Comparison of ENCODE assay signal across 15 cellular contexts in genomic region chr5:8349855-8350254, GRCh38.
DNase-seq lines count a peak whose midpoint lies in the region; ATAC-seq and TF ChIP-seq lines count a peak whose summit lies in the region.
"Had no signal": no experiment of that assay in that cellular context is flagged by ENCODE, and none has a peak within 500 bp of the region (broad histone marks: within the 10 kb centered on the region; RNA-seq: fewer than 3 reads in every experiment).

No MANE protein-coding gene starts in this region.

- ATAC-seq in GM18868 (IDR thresholded peaks at IDR 0.05; ENCODE audit: unreplicated experiment) (peak; percentile 97), GM21526 (IDR thresholded peaks at IDR 0.05; ENCODE audit: low FRiP score, unreplicated experiment) (peak; percentile 81), HG03095 (IDR thresholded peaks at IDR 0.05; ENCODE audit: unreplicated experiment) (peak; percentile 88)
- ATAC-seq: CD8-positive, alpha-beta T cell; natural killer cell treated with Interleukin-12 subunit alpha and Interleukin-12 subunit beta and Interleukin-15 and Interleukin-18, amount 100 ng/mL, for 72 hours had no signal

- no peaks in the 10 kb centered on the region for H3K27me3 Mint-ChIP-seq in activated T-cell treated with anti-CD3 and anti-CD28 coated beads, Interleukin-2, amount 50 U/mL, for 24 hours
- H3K27me3 Mint-ChIP-seq: central memory CD8-positive, alpha-beta T cell; natural killer cell treated with Interleukin-12 subunit alpha and Interleukin-12 subunit beta and Interleukin-15 and Interleukin-18, amount 100 ng/mL, for 72 hours had no signal

- no peak for TF ChIP-seq CTCF in left ventricle myocardium inferior (IDR thresholded peaks at IDR 0.05; ENCODE audit: borderline replicate concordance)

- no peak overlapping the region for H3K4me3 ChIP-seq in left ventricle myocardium inferior
- H3K4me3 ChIP-seq: skin epidermis had no signal

- intact Hi-C loops in left ventricle myocardium inferior (cut with micrococcal nuclease) (no loop called here), cardiac septum (cut with DNase I) (no loop called here)

- no peak overlapping the region for H3K4me3 Mint-ChIP-seq in activated T-cell treated with anti-CD3 and anti-CD28 coated beads, Interleukin-2, amount 50 U/mL, for 24 hours
- H3K4me3 Mint-ChIP-seq: CD8-positive, alpha-beta T cell; central memory CD8-positive, alpha-beta T cell; natural killer cell treated with Interleukin-12 subunit alpha and Interleukin-12 subunit beta and Interleukin-15 and Interleukin-18, amount 100 ng/mL, for 72 hours had no signal

- peaks cover 7% of the 10 kb centered on the region for H3K9me3 ChIP-seq in left ventricle myocardium inferior (replicated peaks)

- no peaks in the 10 kb centered on the region for H3K4me1 ChIP-seq in left ventricle myocardium inferior

- H3K27ac ChIP-seq in left ventricle myocardium inferior (replicated peaks) = no peak overlapping the region
- H3K27ac ChIP-seq: skin epidermis had no signal

- peaks cover 10% of the 10 kb centered on the region for H3K9me3 Mint-ChIP-seq in activated T-cell treated with anti-CD3 and anti-CD28 coated beads, Interleukin-2, amount 50 U/mL, for 24 hours

- no peak overlapping the region for H3K27ac Mint-ChIP-seq in activated T-cell treated with anti-CD3 and anti-CD28 coated beads, Interleukin-2, amount 50 U/mL, for 24 hours
- H3K27ac Mint-ChIP-seq: CD8-positive, alpha-beta T cell; natural killer cell treated with Interleukin-12 subunit alpha and Interleukin-12 subunit beta and Interleukin-15 and Interleukin-18, amount 100 ng/mL, for 72 hours had no signal

- DNase-seq in OCI-M1 (lab: John Stamatoyannopoulos, UW) (peak; percentile 88), left ventricle myocardium inferior (no peak), cardiac septum (ENCODE audit: low spot score) (no peak)
- DNase-seq in activated T-cell treated with anti-CD3 and anti-CD28 coated beads, Interleukin-2, amount 50 U/mL, for 24 hours = no peak
- no peak for DNase-seq in effector CD8-positive, alpha-beta T cell (lab: John Stamatoyannopoulos, UW)
- DNase-seq: activated effector memory CD4-positive, alpha-beta T cell treated with Interleukin-2 at 50 U/mL for 16 hours; CD8-positive, alpha-beta T cell; islet precursor cell; NCI-H2029 had no signal

- no peaks in the 10 kb centered on the region for H3K36me3 Mint-ChIP-seq in activated T-cell treated with anti-CD3 and anti-CD28 coated beads, Interleukin-2, amount 50 U/mL, for 24 hours (ENCODE audit: low read depth)
- H3K36me3 Mint-ChIP-seq: CD8-positive, alpha-beta T cell had no signal

- no peaks in the 10 kb centered on the region for H3K36me3 ChIP-seq in left ventricle myocardium inferior

- H3K27me3 ChIP-seq in left ventricle myocardium inferior (ENCODE audit: low read depth) = no peaks in the 10 kb centered on the region

- no peaks in the 10 kb centered on the region for H3K4me1 Mint-ChIP-seq in activated T-cell treated with anti-CD3 and anti-CD28 coated beads, Interleukin-2, amount 50 U/mL, for 24 hours (ENCODE audit: low read depth)
- H3K4me1 Mint-ChIP-seq: central memory CD8-positive, alpha-beta T cell had no signal
